ENCODE assay signal across 28 cellular contexts in genomic region chrX:23592741-23593140, GRCh38.
"Had no signal": no experiment of that assay in that cellular context is flagged by ENCODE, and none has a peak within 500 bp of the region (broad histone marks: within the 10 kb centered on the region; RNA-seq: fewer than 3 reads in every experiment).

No MANE protein-coding gene starts in this region.

- H3K36me3 ChIP-seq: stomach, suprapubic skin, thoracic aorta, thyroid gland, tibial artery, tibial nerve, transverse colon, upper lobe of left lung, uterus, vagina had no signal

- H3K27me3 ChIP-seq: stomach, suprapubic skin, testis, thyroid gland, tibial artery, tibial nerve, transverse colon, upper lobe of left lung, uterus, vagina had no signal

- H3K4me3 ChIP-seq: stomach, suprapubic skin, testis, thoracic aorta, thyroid gland, tibial artery, tibial nerve, transverse colon, upper lobe of left lung, uterus, vagina had no signal

- H3K9me3 ChIP-seq: suprapubic skin, testis, thoracic aorta, thyroid gland, tibial nerve, transverse colon, upper lobe of left lung, uterus, vagina had no signal

- H3K27ac Mint-ChIP-seq: stimulated activated effector memory CD8-positive, alpha-beta T cell treated with anti-CD3 and anti-CD28 coated beads, Interleukin-12 subunit alpha, Interleukin-12 subunit beta, amount 100 ng/mL, for 72 hours; stimulated activated memory B cell treated with anti-CD40 and anti-IgM and Interleukin-4, amounts not matched to agents 10 μg/mL and 1 μg/mL and 100 μg/mL, for 72 hours; stimulated activated naive B cell treated with anti-CD40 and anti-IgM and Interleukin-4, amounts not matched to agents 10 μg/mL and 1 μg/mL and 100 μg/mL, for 72 hours; stimulated activated naive CD8-positive, alpha-beta T cell treated with anti-CD3 and anti-CD28 coated beads, Interleukin-15, Interleukin-2, amounts not matched to agents 100 ng/mL and 50 ng/mL, for 24 hours; type B pancreatic cell had no signal

- H3K4me1 ChIP-seq: stomach, suprapubic skin, testis, thyroid gland, tibial artery, tibial nerve, transverse colon, upper lobe of left lung, uterus, vagina had no signal

- FAIRE-seq: urothelium cell line had no signal

- H3K9me3 Mint-ChIP-seq: stimulated activated effector memory CD8-positive, alpha-beta T cell treated with anti-CD3 and anti-CD28 coated beads, Interleukin-12 subunit alpha, Interleukin-12 subunit beta, amount 100 ng/mL, for 72 hours; stimulated activated memory B cell treated with anti-CD40 and anti-IgM and Interleukin-4, amounts not matched to agents 10 μg/mL and 1 μg/mL and 100 μg/mL, for 72 hours; stimulated activated naive B cell treated with anti-CD40 and anti-IgM and Interleukin-4, amounts not matched to agents 10 μg/mL and 1 μg/mL and 100 μg/mL, for 72 hours; stimulated activated naive CD8-positive, alpha-beta T cell treated with anti-CD3 and anti-CD28 coated beads, Interleukin-15, amount 100 ng/mL, for 72 hours; stimulated activated naive CD8-positive, alpha-beta T cell treated with anti-CD3 and anti-CD28 coated beads, Interleukin-15, Interleukin-2, amounts not matched to agents 100 ng/mL and 50 ng/mL, for 24 hours; type B pancreatic cell had no signal

- ATAC-seq: stimulated activated effector memory CD8-positive, alpha-beta T cell treated with anti-CD3 and anti-CD28 coated beads, Interleukin-12 subunit alpha, Interleukin-12 subunit beta, amount 100 ng/mL, for 72 hours; stimulated activated memory B cell treated with anti-CD40 and anti-IgM and Interleukin-4, amounts not matched to agents 10 μg/mL and 1 μg/mL and 100 μg/mL, for 72 hours; stimulated activated naive B cell treated with anti-CD40 and anti-IgM and Interleukin-4, amounts not matched to agents 10 μg/mL and 1 μg/mL and 100 μg/mL, for 72 hours; stimulated activated naive CD8-positive, alpha-beta T cell treated with anti-CD3 and anti-CD28 coated beads, Interleukin-15, amount 100 ng/mL, for 72 hours; stimulated activated naive CD8-positive, alpha-beta T cell treated with anti-CD3 and anti-CD28 coated beads, Interleukin-15, Interleukin-2, amounts not matched to agents 100 U/mL and 50 U/mL, for 24 hours had no signal

- H3K27ac ChIP-seq: stomach, suprapubic skin, testis, thoracic aorta, thyroid gland, tibial artery, tibial nerve, transverse colon, upper lobe of left lung, uterus, vagina had no signal

- H3K36me3 Mint-ChIP-seq: stimulated activated effector memory CD8-positive, alpha-beta T cell treated with anti-CD3 and anti-CD28 coated beads, Interleukin-12 subunit alpha, Interleukin-12 subunit beta, amount 100 ng/mL, for 72 hours; stimulated activated memory B cell treated with anti-CD40 and anti-IgM and Interleukin-4, amounts not matched to agents 10 μg/mL and 1 μg/mL and 100 μg/mL, for 72 hours; stimulated activated naive B cell treated with anti-CD40 and anti-IgM and Interleukin-4, amounts not matched to agents 10 μg/mL and 1 μg/mL and 100 μg/mL, for 72 hours; type B pancreatic cell had no signal

- DNase-seq: stimulated activated CD4-positive, alpha-beta T cell treated with anti-CD3 and anti-CD28 coated beads, Interleukin-2, amount 100 ng/mL, for 48 hours; stimulated activated CD4-positive, alpha-beta T cell treated with anti-CD3 and anti-CD28 coated beads, Interleukin-4, amount 100 ng/mL, for 1 hour; stimulated activated CD4-positive, alpha-beta T cell treated with anti-CD3 and anti-CD28 coated beads, Interleukin-4, amount 100 ng/mL, for 24 hours; stimulated activated CD4-positive, alpha-beta T cell treated with anti-CD3 and anti-CD28 coated beads, Interleukin-4, amount 100 ng/mL, for 4 hours; stimulated activated CD8-positive, alpha-beta memory T cell treated with anti-CD3 and anti-CD28 coated beads, Interleukin-4, amount 100 ng/mL, for 48 hours; stimulated activated naive B cell treated with anti-CD40 and anti-IgM and Interleukin-4, amounts not matched to agents 10 μg/mL and 1 μg/mL and 100 μg/mL, for 72 hours; stimulated activated naive CD4-positive, alpha-beta T cell; stimulated activated naive CD4-positive, alpha-beta T cell treated with Interleukin-2 at 50 U/mL for 16 hours; stimulated activated naive CD8-positive, alpha-beta T cell treated with anti-CD3 and anti-CD28 coated beads, Interleukin-15, amount 100 ng/mL, for 72 hours; stimulated activated naive CD8-positive, alpha-beta T cell treated with anti-CD3 and anti-CD28 coated beads, Interleukin-15, Interleukin-2, amounts not matched to agents 100 U/mL and 50 U/mL, for 24 hours; stomach; substantia nigra; testis; thyroid gland; tibial artery; transverse colon; trophoblast cell; upper lobe of left lung; uterus had no signal
